Comparison of ENCODE assay signal across 20 cellular contexts in genomic region chr7:136064627-136065237, GRCh38.
"Had no signal": no experiment of that assay in that cellular context is flagged by ENCODE, and none has a peak within 500 bp of the region (broad histone marks: within the 10 kb centered on the region; RNA-seq: fewer than 3 reads in every experiment).

No MANE protein-coding gene starts in this region.

- H3K4me3 Mint-ChIP-seq: activated B cell treated with CpG ODN at 0.5 μM for 24 hours; activated naive CD8-positive, alpha-beta T cell treated with anti-CD3 and anti-CD28 coated beads, Interleukin-2, amount 10 ng/mL, durations not matched to agents 7 days and 5 days; activated T-cell treated with anti-CD3 and anti-CD28 coated beads, Interleukin-2, amount 50 U/mL, for 4 hours; memory B cell; naive thymus-derived CD4-positive, alpha-beta T cell; neural progenitor cell; T-helper 1 cell treated with Interleukin-12 subunit alpha and Interleukin-12 subunit beta and Interleukin-4 antibody, amounts not matched to agents 30 μg/mL and 1 μg/mL, for 36 hours had no signal

- H3K9me3 ChIP-seq: body of pancreas, heart right ventricle, psoas muscle, right atrium auricular region, transverse colon had no signal

- H3K27ac ChIP-seq: body of pancreas, epithelial cell of prostate, heart right ventricle, neural progenitor cell, psoas muscle, right atrium auricular region, transverse colon had no signal

- H3K27ac Mint-ChIP-seq: activated B cell treated with CpG ODN at 0.5 μM for 24 hours; activated naive CD8-positive, alpha-beta T cell treated with anti-CD3 and anti-CD28 coated beads, Interleukin-2, amount 10 ng/mL, durations not matched to agents 7 days and 5 days; memory B cell; naive thymus-derived CD4-positive, alpha-beta T cell; neural progenitor cell had no signal

- H3K36me3 Mint-ChIP-seq: activated naive CD8-positive, alpha-beta T cell treated with anti-CD3 and anti-CD28 coated beads, Interleukin-2, amount 10 ng/mL, durations not matched to agents 7 days and 5 days; neural progenitor cell had no signal

- H3K36me3 ChIP-seq: heart right ventricle, neural progenitor cell, right atrium auricular region, transverse colon had no signal

- DNase-seq: activated B cell treated with CpG ODN at 0.5 μM for 24 hours; activated CD4-positive, alpha-beta T cell treated with anti-CD3 and anti-CD28 coated beads for 4 hours; activated gamma-delta T cell; activated naive CD8-positive, alpha-beta T cell treated with anti-CD3 and anti-CD28 coated beads, Interleukin-2, amount 10 ng/mL, durations not matched to agents 7 days and 5 days; activated T-cell treated with anti-CD3 and anti-CD28 coated beads, Interleukin-2, amount 50 U/mL, for 4 hours; anterior cingulate cortex; body of pancreas; foreskin fibroblast; heart right ventricle; left colon; naive thymus-derived CD4-positive, alpha-beta T cell; psoas muscle; stimulated activated CD4-positive, alpha-beta T cell treated with anti-CD3 and anti-CD28 coated beads, Interleukin-1b, Interleukin-23, amount 100 ng/mL, for 48 hours; T1000; transverse colon had no signal

- H3K27me3 ChIP-seq: body of pancreas, heart right ventricle, neural progenitor cell, right atrium auricular region, transverse colon had no signal

- H3K9me3 Mint-ChIP-seq: activated B cell treated with CpG ODN at 0.5 μM for 24 hours; activated naive CD8-positive, alpha-beta T cell treated with anti-CD3 and anti-CD28 coated beads, Interleukin-2, amount 10 ng/mL, durations not matched to agents 7 days and 5 days; activated T-cell treated with anti-CD3 and anti-CD28 coated beads, Interleukin-2, amount 50 U/mL, for 4 hours; neural progenitor cell; T-helper 1 cell treated with Interleukin-12 subunit alpha and Interleukin-12 subunit beta and Interleukin-4 antibody, amounts not matched to agents 30 μg/mL and 1 μg/mL, for 36 hours had no signal

- H3K27me3 Mint-ChIP-seq: activated B cell treated with CpG ODN at 0.5 μM for 24 hours, memory B cell had no signal

- ATAC-seq: body of pancreas; heart right ventricle; left colon; naive thymus-derived CD4-positive, alpha-beta T cell; psoas muscle had no signal

- H3K4me3 ChIP-seq: body of pancreas, heart right ventricle, neural progenitor cell, psoas muscle, right atrium auricular region, transverse colon had no signal

- H3K4me1 Mint-ChIP-seq: activated B cell treated with CpG ODN at 0.5 μM for 24 hours; activated naive CD8-positive, alpha-beta T cell treated with anti-CD3 and anti-CD28 coated beads, Interleukin-2, amount 10 ng/mL, durations not matched to agents 7 days and 5 days; memory B cell; naive thymus-derived CD4-positive, alpha-beta T cell had no signal
